15 cellular contexts compared by ENCODE assay signal in genomic region chr15:58249646-58250312, GRCh38.
DNase-seq lines count a peak whose midpoint lies in the region; ATAC-seq and TF ChIP-seq lines count a peak whose summit lies in the region.
"Had no signal": no experiment of that assay in that cellular context is flagged by ENCODE, and none has a peak within 500 bp of the region (broad histone marks: within the 10 kb centered on the region; RNA-seq: fewer than 3 reads in every experiment).

No MANE protein-coding gene starts in this region.

- H3K36me3 Mint-ChIP-seq in T-helper 17 cell (ENCODE audit: low read depth): no peaks in the 10 kb centered on the region
- H3K36me3 Mint-ChIP-seq in central memory CD8-positive, alpha-beta T cell (ENCODE audit: insufficient read depth): no peaks in the 10 kb centered on the region

- no peak overlapping the region for H3K4me3 ChIP-seq in right atrium auricular region
- H3K4me3 ChIP-seq: lower lobe of right lung had no signal

- peak overlapping the region; percentile 37 for H3K27ac Mint-ChIP-seq in T-helper 17 cell
- peak overlapping the region; percentile 0 for H3K27ac Mint-ChIP-seq in central memory CD8-positive, alpha-beta T cell (ENCODE audit: low read depth)
- H3K27ac Mint-ChIP-seq in stimulated activated naive CD8-positive, alpha-beta T cell treated with anti-CD3 and anti-CD28 coated beads, Interleukin-15, amount 100 ng/mL, for 72 hours: peak overlapping the region; percentile 77 to 87
- H3K27ac Mint-ChIP-seq: B cell had no signal

- ATAC-seq in left ventricle myocardium superior: no peak
- peak; percentile 67 for ATAC-seq in T-helper 17 cell
- peak; percentile 49 for ATAC-seq in central memory CD8-positive, alpha-beta T cell (replicated peaks; ENCODE audit: extremely low read depth, poor library complexity, severe bottlenecking)
- peak; percentile 84 for ATAC-seq in stimulated activated naive CD8-positive, alpha-beta T cell treated with anti-CD3 and anti-CD28 coated beads, Interleukin-15, amount 100 ng/mL, for 72 hours
- ATAC-seq in GM18519 (IDR thresholded peaks at IDR 0.05; ENCODE audit: low FRiP score, unreplicated experiment): no peak
- ATAC-seq: lower lobe of right lung had no signal

- peak overlapping the region; percentile 75 to 96 for H3K27ac ChIP-seq in right atrium auricular region
- H3K27ac ChIP-seq: lower lobe of right lung had no signal

- H3K9me3 Mint-ChIP-seq in central memory CD8-positive, alpha-beta T cell: no peaks in the 10 kb centered on the region
- no peaks in the 10 kb centered on the region for H3K9me3 Mint-ChIP-seq in stimulated activated naive CD8-positive, alpha-beta T cell treated with anti-CD3 and anti-CD28 coated beads, Interleukin-15, amount 100 ng/mL, for 72 hours

- no peak for TF ChIP-seq CTCF in right atrium auricular region (IDR thresholded peaks at IDR 0.05)

- H3K27me3 Mint-ChIP-seq in T-helper 17 cell: peaks cover 34% of the 10 kb centered on the region
- H3K27me3 Mint-ChIP-seq in central memory CD8-positive, alpha-beta T cell: peaks cover 55% of the 10 kb centered on the region
- peaks cover 2% of the 10 kb centered on the region for H3K27me3 Mint-ChIP-seq in stimulated activated naive CD8-positive, alpha-beta T cell treated with anti-CD3 and anti-CD28 coated beads, Interleukin-15, amount 100 ng/mL, for 72 hours

- H3K4me1 ChIP-seq in right atrium auricular region: peaks cover 0 to 43% of the 10 kb centered on the region in 2 donors

- peaks cover 11% of the 10 kb centered on the region for H3K4me1 Mint-ChIP-seq in T-helper 17 cell
- peaks cover 14% of the 10 kb centered on the region for H3K4me1 Mint-ChIP-seq in central memory CD8-positive, alpha-beta T cell
- peaks cover 15% of the 10 kb centered on the region for H3K4me1 Mint-ChIP-seq in stimulated activated naive CD8-positive, alpha-beta T cell treated with anti-CD3 and anti-CD28 coated beads, Interleukin-15, amount 100 ng/mL, for 72 hours
- H3K4me1 Mint-ChIP-seq: B cell had no signal

- no peaks in the 10 kb centered on the region for H3K27me3 ChIP-seq in right atrium auricular region

- H3K4me3 Mint-ChIP-seq in T-helper 17 cell: peak overlapping the region; percentile 87
- H3K4me3 Mint-ChIP-seq in central memory CD8-positive, alpha-beta T cell: peak overlapping the region; percentile 31
- peak overlapping the region; percentile 62 to 74 for H3K4me3 Mint-ChIP-seq in stimulated activated naive CD8-positive, alpha-beta T cell treated with anti-CD3 and anti-CD28 coated beads, Interleukin-15, amount 100 ng/mL, for 72 hours
- H3K4me3 Mint-ChIP-seq: B cell had no signal

- no peaks in the 10 kb centered on the region for H3K9me3 ChIP-seq in right atrium auricular region
- no peaks in the 10 kb centered on the region for H3K9me3 ChIP-seq in T-helper 17 cell (ENCODE audit: control insufficient read depth, low read length, poor library complexity, severe bottlenecking)
- H3K9me3 ChIP-seq: lower lobe of right lung had no signal

- intact Hi-C loops in left ventricle myocardium superior (cut with micrococcal nuclease): no loop called here

- DNase-seq in right atrium auricular region (ENCODE audit: low spot score) (no peak), left ventricle myocardium superior (no peak), T-helper 17 cell (no peak), DMS79 (lab: John Stamatoyannopoulos, UW) (no peak)
- DNase-seq in central memory CD8-positive, alpha-beta T cell (ENCODE audit: low spot score in 2 of 2): no peak
- DNase-seq in stimulated activated naive CD8-positive, alpha-beta T cell treated with anti-CD3 and anti-CD28 coated beads, Interleukin-15, amount 100 ng/mL, for 72 hours: no peak
- DNase-seq: activated CD8-positive, alpha-beta memory T cell treated with anti-CD3 and anti-CD28 coated beads for 24 hours; amniotic stem cell; foreskin melanocyte; KBM-7; lower lobe of right lung; NCI-H1092 treated with DMSO at 0.1 percent for 48 hours; T-helper 9 cell had no signal

- no peaks in the 10 kb centered on the region for H3K36me3 ChIP-seq in right atrium auricular region
- H3K36me3 ChIP-seq: lower lobe of right lung had no signal

Comparison
In these comparisons a context has a peak if more than half of its experiments do, and no peak if none do; other contexts are left out.
1. ATAC-seq: peak in T-helper 17 cell (single experiment), central memory CD8-positive, alpha-beta T cell (single experiment) and stimulated activated naive CD8-positive, alpha-beta T cell treated with anti-CD3 and anti-CD28 coated beads, Interleukin-15, amount 100 ng/mL, for 72 hours (single experiment); none in left ventricle myocardium superior (single experiment) and GM18519 (single experiment).
2. H3K27ac Mint-ChIP-seq: peak in every context shown above with its lines; median percentile 82 in stimulated activated naive CD8-positive, alpha-beta T cell treated with anti-CD3 and anti-CD28 coated beads, Interleukin-15, amount 100 ng/mL, for 72 hours; 37 in T-helper 17 cell; 0 in central memory CD8-positive, alpha-beta T cell.
3. H3K4me3 Mint-ChIP-seq: peak in every context shown above with its lines; median percentile 87 in T-helper 17 cell; 68 in stimulated activated naive CD8-positive, alpha-beta T cell treated with anti-CD3 and anti-CD28 coated beads, Interleukin-15, amount 100 ng/mL, for 72 hours; 31 in central memory CD8-positive, alpha-beta T cell.